In the genomic region with DNA sequence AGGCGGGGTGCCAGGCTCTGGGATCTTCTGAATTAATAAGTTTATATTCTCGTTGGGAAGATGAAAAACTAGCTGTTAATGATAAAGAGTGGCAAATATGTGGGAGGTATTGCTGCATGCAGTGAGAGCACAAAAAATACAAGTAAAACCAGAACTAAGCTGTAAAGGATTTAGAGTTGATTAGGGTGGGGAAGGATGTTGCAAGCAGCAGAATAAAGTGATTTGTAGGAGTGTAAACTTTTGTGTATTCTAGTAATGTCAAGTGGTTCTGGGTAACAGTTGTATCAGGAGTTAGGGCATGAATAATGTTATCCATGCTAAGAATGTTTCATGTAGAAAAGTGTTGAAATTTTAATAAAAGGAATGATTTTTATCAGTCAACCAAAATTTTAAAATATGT, we compare ENCODE assay signal across 17 cellular contexts. TPM values are rescaled to one million over a fixed set of nuclear protein-coding genes. Genes with fewer than 3 reads are reported as not detected.
DNase-seq lines count a peak whose midpoint lies in the region; ATAC-seq, FAIRE-seq and TF ChIP-seq lines count a peak whose summit lies in the region.
"Had no signal": no experiment of that assay in that cellular context is flagged by ENCODE, and none has a peak within 500 bp of the region (broad histone marks: within the 10 kb centered on the region; RNA-seq: fewer than 3 reads in every experiment).

No MANE protein-coding gene starts in this region.

- no peaks in the 10 kb centered on the region for H3K27me3 ChIP-seq in adipocyte (replicated peaks; ENCODE audit: control insufficient read depth, insufficient read depth, low read length)
- H3K27me3 ChIP-seq: BLaER1 had no signal

- no peaks in the 10 kb centered on the region for H3K9me3 ChIP-seq in adipocyte (ENCODE audit: control insufficient read depth, low read length)
- H3K9me3 ChIP-seq: BLaER1, Caco-2, HAP-1 had no signal

- peaks cover 3% of the 10 kb centered on the region for H3K4me1 ChIP-seq in adipocyte (ENCODE audit: control insufficient read depth, insufficient read depth, low read length)
- H3K4me1 ChIP-seq: HAP-1 had no signal

- no peak overlapping the region for H3K4me3 ChIP-seq in adipocyte (ENCODE audit: low read length)
- no peak overlapping the region for H3K4me3 ChIP-seq in fibroblast of villous mesenchyme (ENCODE audit: low read depth, low read length)
- H3K4me3 ChIP-seq: BLaER1, GM23248, HAP-1 had no signal

- no peaks in the 10 kb centered on the region for H3K36me3 ChIP-seq in adipocyte (ENCODE audit: control insufficient read depth, insufficient read depth, low read length, severe bottlenecking)
- H3K36me3 ChIP-seq: BLaER1, HAP-1 had no signal

- ATAC-seq in omental fat pad (ENCODE audit: low FRiP score) (peak; percentile 35), GM18867 (IDR thresholded peaks at IDR 0.05; ENCODE audit: unreplicated experiment) (no peak), HG03175 (IDR thresholded peaks at IDR 0.05; ENCODE audit: unreplicated experiment) (no peak)

- DNase-seq in adipocyte (ENCODE audit: low read depth), result peak; percentile 39
- DNase-seq in fibroblast of villous mesenchyme (ENCODE audit: low read depth), result peak; percentile 16
- no peak for DNase-seq in omental fat pad (ENCODE audit: low spot score)
- no peak for DNase-seq in iPS-NIHi7 (ENCODE audit: extremely low spot score)
- DNase-seq in SKM-1 treated with dmso at 0.1 percent for 144 hours (lab: John Stamatoyannopoulos, UW; ENCODE audit: unreplicated experiment), result no peak
- DNase-seq: AML-193; Caco-2; CD8-positive, alpha-beta memory T cell; DND-41; GDM1; GM23248 had no signal

- no peak for TF ChIP-seq CTCF in fibroblast of villous mesenchyme (IDR thresholded peaks at IDR 0.05; ENCODE audit: insufficient read depth, low read depth, low read length)
- TF ChIP-seq CTCF in omental fat pad (IDR thresholded peaks at IDR 0.05), result no peak

- FAIRE-seq in A204.1 (lab: Jason Lieb, UNC), result peak; percentile 14
- FAIRE-seq: GM12892 had no signal

- no peak overlapping the region for H3K9ac ChIP-seq in adipocyte (ENCODE audit: low read length)
- H3K9ac ChIP-seq: BLaER1, GM23248 had no signal

RNA-seq across cellular contexts. Expression of gene CRYBG3, which starts 18.1 kb away (rescaled TPM):
- total RNA-seq in fibroblast of villous mesenchyme (17.1 and 22.9 TPM in 2 replicates), omental fat pad (10 to 100 TPM; 43.1 to 62.6 (median 46.1) TPM)

Comparison
In these comparisons a context has a peak if more than half of its experiments do, and no peak if none do; other contexts are left out.
1. DNase-seq: peak in adipocyte (single experiment) and fibroblast of villous mesenchyme (single experiment); none in omental fat pad (single experiment), iPS-NIHi7 (single experiment) and SKM-1 treated with dmso at 0.1 percent for 144 hours (single experiment).